Comparison of ENCODE assay signal across 23 cellular contexts in the genomic region with DNA sequence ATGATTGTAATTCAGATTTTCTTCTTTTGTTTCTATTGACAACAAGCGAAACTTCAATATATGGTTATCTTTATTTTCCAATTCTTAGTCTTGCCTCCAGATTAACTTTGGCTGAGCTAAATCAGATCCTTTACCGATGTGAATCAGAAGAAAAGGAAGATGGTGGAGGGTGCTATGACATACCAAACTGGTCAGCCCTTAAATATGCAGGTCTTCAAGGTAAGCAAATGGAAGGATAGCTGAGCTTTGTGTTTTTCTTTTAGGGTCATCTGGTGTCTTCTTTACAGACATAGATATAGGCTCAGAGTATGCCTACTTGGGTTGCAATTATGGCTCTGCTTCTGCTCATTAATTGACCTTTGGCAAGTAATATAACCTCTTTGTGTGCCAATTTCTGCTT. TPM values are rescaled to one million over a fixed set of nuclear protein-coding genes. Genes with fewer than 3 reads are reported as not detected.
DNase-seq lines count a peak whose midpoint lies in the region; ATAC-seq, FAIRE-seq and TF ChIP-seq lines count a peak whose summit lies in the region.
"Had no signal": no experiment of that assay in that cellular context is flagged by ENCODE, and none has a peak within 500 bp of the region (broad histone marks: within the 10 kb centered on the region; RNA-seq: fewer than 3 reads in every experiment).

No MANE protein-coding gene starts in this region.

- no peaks in the 10 kb centered on the region for H3F3A ChIP-seq in PC-3 (ENCODE audit: low read length, unreplicated experiment)

- FAIRE-seq in H54 (lab: Jason Lieb, UNC): peak; percentile 62
- FAIRE-seq: A204.1, HepG2 had no signal

- H3K4me2 ChIP-seq in PC-3 (ENCODE audit: low read length): peak overlapping the region; percentile 20; the same call in 1 of the 2 replicates

- no peaks in the 10 kb centered on the region; the same call in 1 of the 2 replicates for H3K36me3 ChIP-seq in PC-3 (ENCODE audit: low read depth, low read length)

- ATAC-seq in PC-3 (peak; percentile 64), GM21529 (IDR thresholded peaks at IDR 0.05; ENCODE audit: unreplicated experiment) (no peak), GM21367 (IDR thresholded peaks at IDR 0.05; ENCODE audit: unreplicated experiment) (no peak)
- ATAC-seq: HCT116, HepG2 had no signal

- no peak overlapping the region for H3K4me3 ChIP-seq in PC-3 (ENCODE audit: low read length)

- H3K9me2 ChIP-seq in PC-3 (replicated peaks; ENCODE audit: low read length): no peaks in the 10 kb centered on the region

- H3K79me2 ChIP-seq in PC-3 (ENCODE audit: low read length): no peaks in the 10 kb centered on the region

- no peaks in the 10 kb centered on the region for H4K20me1 ChIP-seq in PC-3 (ENCODE audit: low read length)

- POLR2A ChIA-PET in PC-3 (lab: Charles Lee; ENCODE audit: unreplicated experiment): no interaction called here

- no peaks in the 10 kb centered on the region for H3K27me3 ChIP-seq in PC-3 (ENCODE audit: low read length)
- H3K27me3 ChIP-seq: BE2C had no signal

- no peaks in the 10 kb centered on the region for H3K9me3 ChIP-seq in PC-3 (ENCODE audit: low read length)
- H3K9me3 ChIP-seq: BE2C had no signal

- H3K9ac ChIP-seq in PC-3 (ENCODE audit: low read length): no peak overlapping the region

- BruUV-seq in PC-3 (replicated peaks; lab: Mats Ljungman, UMichigan): no TSS peak

- no peak overlapping the region for H3K27ac ChIP-seq in PC-3 (ENCODE audit: low read length)
- H3K27ac ChIP-seq: HL-60 had no signal

- intact Hi-C loops in PC-3 (cut with micrococcal nuclease): loop anchor here (5.0 kb wide), 1 partner anchor 84 kb away; no protein-coding TSS in a partner anchor

- no peak for DNase-seq in H54 (ENCODE audit: insufficient read length, low spot score)
- DNase-seq in PC-3: peak; percentile 63
- peak; percentile 22 for DNase-seq in kidney tubule cell (ENCODE audit: low spot score)
- no peak for DNase-seq in NCI-H1105 (lab: John Stamatoyannopoulos, UW)
- DNase-seq in NAMALWA (ENCODE audit: low spot score): no peak
- DNase-seq: ACHN; BE2C; C1 segment of cervical spinal cord; CD4-positive, CD25-positive, alpha-beta regulatory T cell; CD8-positive, alpha-beta memory T cell; COR-L47; DMS153; DMS79; GF-D8; H7; HFFc6; KG1 had no signal

- TF ChIP-seq POLR2A in H54 (IDR thresholded peaks at IDR 0.05; ENCODE audit: low read depth, low read length): no peak

- H2AFZ ChIP-seq in PC-3 (ENCODE audit: low read length): no peak overlapping the region

- peaks cover 26% of the 10 kb centered on the region for H3K4me1 ChIP-seq in PC-3 (ENCODE audit: insufficient read depth, low read length)
- H3K4me1 ChIP-seq: BE2C had no signal

- CTCF ChIA-PET in PC-3 (lab: Charles Lee): no interaction called here

- TF ChIP-seq CTCF in PC-3 (conservative IDR thresholded peaks at IDR 0.05; ENCODE audit: low read depth, low read length): no peak

RNA-seq across cellular contexts. Expression of a gene that starts 37.7 kb away (rescaled TPM):
- 8.7 and 9.8 TPM in 2 replicates for total RNA-seq in PC-3 (2014; rRNA removed)

Comparison
In these comparisons a context has a peak if more than half of its experiments do, and no peak if none do; other contexts are left out.
1. DNase-seq: peak in PC-3 (single experiment) and kidney tubule cell (single experiment); none in H54 (single experiment), NCI-H1105 (single experiment) and NAMALWA (single experiment).